1 cellular context compared by ENCODE assay signal in the genomic region with DNA sequence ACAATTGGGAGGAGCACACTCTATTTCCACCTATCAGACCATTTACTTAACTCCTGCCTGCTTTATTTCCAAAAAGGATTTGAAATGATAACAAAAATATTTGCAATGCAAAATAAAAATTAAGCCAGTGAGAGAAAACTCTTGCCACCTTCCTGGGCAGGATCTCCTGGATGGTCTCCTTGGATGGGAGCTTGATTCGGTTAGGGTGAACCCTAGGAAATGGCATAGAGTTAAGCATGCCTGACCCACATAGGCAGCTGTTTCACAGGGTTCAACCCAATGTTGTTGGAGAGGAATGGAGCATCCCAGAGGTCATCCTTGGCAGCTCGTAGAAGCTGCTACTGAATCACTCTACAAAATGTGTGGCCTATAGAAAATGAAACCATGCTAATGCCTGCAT.
TF ChIP-seq lines count a peak whose summit lies in the region.

No MANE protein-coding gene starts in this region.

TF ChIP-seq in A549, 52 proteins besides CTCF, POLR2A, EP300 and RAD21 (continued from another document):
- TF ChIP-seq, protein P1, sequence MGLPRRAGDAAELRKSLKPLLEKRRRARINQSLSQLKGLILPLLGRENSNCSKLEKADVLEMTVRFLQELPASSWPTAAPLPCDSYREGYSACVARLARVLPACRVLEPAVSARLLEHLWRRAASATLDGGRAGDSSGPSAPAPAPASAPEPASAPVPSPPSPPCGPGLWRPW (IDR thresholded peaks at IDR 0.05) = no peak
- TF ChIP-seq, protein P2, sequence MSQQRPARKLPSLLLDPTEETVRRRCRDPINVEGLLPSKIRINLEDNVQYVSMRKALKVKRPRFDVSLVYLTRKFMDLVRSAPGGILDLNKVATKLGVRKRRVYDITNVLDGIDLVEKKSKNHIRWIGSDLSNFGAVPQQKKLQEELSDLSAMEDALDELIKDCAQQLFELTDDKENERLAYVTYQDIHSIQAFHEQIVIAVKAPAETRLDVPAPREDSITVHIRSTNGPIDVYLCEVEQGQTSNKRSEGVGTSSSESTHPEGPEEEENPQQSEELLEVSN (IDR thresholded peaks at IDR 0.05; ENCODE audit: borderline replicate concordance, low read depth) = no peak
- TF ChIP-seq EHMT2 (IDR thresholded peaks at IDR 0.05; ENCODE audit: low read depth) (no peak), HDAC2 (IDR thresholded peaks at IDR 0.05) (no peak)
